1 cellular context compared by ENCODE assay signal in the genomic region with DNA sequence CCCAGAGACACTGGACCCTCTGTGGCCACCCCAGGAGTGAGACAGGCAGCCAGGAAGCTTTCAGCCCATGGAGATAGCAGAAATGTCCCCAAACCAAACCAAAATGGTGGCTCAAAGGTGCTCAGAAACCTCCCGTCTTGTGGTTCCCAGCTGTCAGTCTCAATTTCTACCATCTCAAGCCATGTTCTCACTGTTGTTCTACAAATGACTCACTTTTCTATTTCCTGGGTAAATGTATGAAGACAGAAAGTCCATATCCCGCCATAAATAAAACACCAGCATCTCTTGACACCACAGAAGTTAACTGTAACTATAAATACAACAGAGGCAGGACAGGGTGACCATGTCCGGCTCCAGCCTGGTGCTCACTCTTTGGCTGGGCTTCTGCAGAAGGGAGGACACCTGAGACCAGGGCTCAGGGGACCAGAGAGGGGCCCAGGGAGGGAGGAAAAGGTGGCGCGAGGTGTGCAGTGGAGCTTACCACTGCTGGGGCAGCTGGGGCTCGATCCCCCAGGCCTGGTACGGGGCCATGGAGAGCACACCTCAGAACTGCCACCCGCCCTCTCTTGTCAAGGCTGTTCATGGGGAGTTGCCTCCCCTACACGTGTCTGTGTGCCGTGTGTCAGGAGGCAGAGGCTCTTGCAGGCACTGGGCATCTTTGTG.
TF ChIP-seq lines count a peak whose summit lies in the region.

No MANE protein-coding gene starts in this region.

TF ChIP-seq in GM23338, 12 proteins besides CTCF, POLR2A, EP300 and RAD21 (continued from another document):
- TF ChIP-seq, protein P1, sequence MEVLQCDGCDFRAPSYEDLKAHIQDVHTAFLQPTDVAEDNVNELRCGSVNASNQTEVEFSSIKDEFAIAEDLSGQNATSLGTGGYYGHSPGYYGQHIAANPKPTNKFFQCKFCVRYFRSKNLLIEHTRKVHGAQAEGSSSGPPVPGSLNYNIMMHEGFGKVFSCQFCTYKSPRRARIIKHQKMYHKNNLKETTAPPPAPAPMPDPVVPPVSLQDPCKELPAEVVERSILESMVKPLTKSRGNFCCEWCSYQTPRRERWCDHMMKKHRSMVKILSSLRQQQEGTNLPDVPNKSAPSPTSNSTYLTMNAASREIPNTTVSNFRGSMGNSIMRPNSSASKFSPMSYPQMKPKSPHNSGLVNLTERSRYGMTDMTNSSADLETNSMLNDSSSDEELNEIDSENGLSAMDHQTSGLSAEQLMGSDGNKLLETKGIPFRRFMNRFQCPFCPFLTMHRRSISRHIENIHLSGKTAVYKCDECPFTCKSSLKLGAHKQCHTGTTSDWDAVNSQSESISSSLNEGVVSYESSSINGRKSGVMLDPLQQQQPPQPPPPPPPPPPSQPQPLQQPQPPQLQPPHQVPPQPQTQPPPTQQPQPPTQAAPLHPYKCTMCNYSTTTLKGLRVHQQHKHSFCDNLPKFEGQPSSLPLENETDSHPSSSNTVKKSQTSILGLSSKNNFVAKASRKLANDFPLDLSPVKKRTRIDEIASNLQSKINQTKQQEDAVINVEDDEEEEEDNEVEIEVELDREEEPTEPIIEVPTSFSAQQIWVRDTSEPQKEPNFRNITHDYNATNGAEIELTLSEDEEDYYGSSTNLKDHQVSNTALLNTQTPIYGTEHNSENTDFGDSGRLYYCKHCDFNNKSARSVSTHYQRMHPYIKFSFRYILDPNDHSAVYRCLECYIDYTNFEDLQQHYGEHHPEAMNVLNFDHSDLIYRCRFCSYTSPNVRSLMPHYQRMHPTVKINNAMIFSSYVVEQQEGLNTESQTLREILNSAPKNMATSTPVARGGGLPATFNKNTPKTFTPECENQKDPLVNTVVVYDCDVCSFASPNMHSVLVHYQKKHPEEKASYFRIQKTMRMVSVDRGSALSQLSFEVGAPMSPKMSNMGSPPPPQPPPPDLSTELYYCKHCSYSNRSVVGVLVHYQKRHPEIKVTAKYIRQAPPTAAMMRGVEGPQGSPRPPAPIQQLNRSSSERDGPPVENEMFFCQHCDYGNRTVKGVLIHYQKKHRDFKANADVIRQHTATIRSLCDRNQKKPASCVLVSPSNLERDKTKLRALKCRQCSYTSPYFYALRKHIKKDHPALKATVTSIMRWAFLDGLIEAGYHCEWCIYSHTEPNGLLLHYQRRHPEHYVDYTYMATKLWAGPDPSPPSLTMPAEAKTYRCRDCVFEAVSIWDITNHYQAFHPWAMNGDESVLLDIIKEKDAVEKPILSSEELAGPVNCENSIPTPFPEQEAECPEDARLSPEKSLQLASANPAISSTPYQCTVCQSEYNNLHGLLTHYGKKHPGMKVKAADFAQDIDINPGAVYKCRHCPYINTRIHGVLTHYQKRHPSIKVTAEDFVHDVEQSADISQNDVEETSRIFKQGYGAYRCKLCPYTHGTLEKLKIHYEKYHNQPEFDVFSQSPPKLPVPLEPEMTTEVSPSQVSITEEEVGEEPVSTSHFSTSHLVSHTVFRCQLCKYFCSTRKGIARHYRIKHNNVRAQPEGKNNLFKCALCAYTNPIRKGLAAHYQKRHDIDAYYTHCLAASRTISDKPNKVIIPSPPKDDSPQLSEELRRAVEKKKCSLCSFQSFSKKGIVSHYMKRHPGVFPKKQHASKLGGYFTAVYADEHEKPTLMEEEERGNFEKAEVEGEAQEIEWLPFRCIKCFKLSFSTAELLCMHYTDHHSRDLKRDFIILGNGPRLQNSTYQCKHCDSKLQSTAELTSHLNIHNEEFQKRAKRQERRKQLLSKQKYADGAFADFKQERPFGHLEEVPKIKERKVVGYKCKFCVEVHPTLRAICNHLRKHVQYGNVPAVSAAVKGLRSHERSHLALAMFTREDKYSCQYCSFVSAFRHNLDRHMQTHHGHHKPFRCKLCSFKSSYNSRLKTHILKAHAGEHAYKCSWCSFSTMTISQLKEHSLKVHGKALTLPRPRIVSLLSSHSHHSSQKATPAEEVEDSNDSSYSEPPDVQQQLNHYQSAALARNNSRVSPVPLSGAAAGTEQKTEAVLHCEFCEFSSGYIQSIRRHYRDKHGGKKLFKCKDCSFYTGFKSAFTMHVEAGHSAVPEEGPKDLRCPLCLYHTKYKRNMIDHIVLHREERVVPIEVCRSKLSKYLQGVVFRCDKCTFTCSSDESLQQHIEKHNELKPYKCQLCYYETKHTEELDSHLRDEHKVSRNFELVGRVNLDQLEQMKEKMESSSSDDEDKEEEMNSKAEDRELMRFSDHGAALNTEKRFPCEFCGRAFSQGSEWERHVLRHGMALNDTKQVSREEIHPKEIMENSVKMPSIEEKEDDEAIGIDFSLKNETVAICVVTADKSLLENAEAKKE (CRISPR knock-in tag; IDR thresholded peaks at IDR 0.05) = no peak
- TF ChIP-seq NANOG (IDR thresholded peaks at IDR 0.05; ENCODE audit: borderline replicate concordance) (no peak), STAT1 (IDR thresholded peaks at IDR 0.05; ENCODE audit: unreplicated experiment) (no peak), CREB1 (CRISPR knock-in tag; IDR thresholded peaks at IDR 0.05; ENCODE audit: low read depth) (no peak), JUNB (IDR thresholded peaks at IDR 0.05; ENCODE audit: unreplicated experiment) (no peak), ZNF114 (CRISPR knock-in tag; IDR thresholded peaks at IDR 0.05) (no peak), ZNF331 (CRISPR knock-in tag; IDR thresholded peaks at IDR 0.05; ENCODE audit: low read depth) (no peak), POLR2AphosphoS5 (IDR thresholded peaks at IDR 0.05; ENCODE audit: low read depth) (no peak)
- TF ChIP-seq, protein P2, sequence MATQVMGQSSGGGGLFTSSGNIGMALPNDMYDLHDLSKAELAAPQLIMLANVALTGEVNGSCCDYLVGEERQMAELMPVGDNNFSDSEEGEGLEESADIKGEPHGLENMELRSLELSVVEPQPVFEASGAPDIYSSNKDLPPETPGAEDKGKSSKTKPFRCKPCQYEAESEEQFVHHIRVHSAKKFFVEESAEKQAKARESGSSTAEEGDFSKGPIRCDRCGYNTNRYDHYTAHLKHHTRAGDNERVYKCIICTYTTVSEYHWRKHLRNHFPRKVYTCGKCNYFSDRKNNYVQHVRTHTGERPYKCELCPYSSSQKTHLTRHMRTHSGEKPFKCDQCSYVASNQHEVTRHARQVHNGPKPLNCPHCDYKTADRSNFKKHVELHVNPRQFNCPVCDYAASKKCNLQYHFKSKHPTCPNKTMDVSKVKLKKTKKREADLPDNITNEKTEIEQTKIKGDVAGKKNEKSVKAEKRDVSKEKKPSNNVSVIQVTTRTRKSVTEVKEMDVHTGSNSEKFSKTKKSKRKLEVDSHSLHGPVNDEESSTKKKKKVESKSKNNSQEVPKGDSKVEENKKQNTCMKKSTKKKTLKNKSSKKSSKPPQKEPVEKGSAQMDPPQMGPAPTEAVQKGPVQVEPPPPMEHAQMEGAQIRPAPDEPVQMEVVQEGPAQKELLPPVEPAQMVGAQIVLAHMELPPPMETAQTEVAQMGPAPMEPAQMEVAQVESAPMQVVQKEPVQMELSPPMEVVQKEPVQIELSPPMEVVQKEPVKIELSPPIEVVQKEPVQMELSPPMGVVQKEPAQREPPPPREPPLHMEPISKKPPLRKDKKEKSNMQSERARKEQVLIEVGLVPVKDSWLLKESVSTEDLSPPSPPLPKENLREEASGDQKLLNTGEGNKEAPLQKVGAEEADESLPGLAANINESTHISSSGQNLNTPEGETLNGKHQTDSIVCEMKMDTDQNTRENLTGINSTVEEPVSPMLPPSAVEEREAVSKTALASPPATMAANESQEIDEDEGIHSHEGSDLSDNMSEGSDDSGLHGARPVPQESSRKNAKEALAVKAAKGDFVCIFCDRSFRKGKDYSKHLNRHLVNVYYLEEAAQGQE (IDR thresholded peaks at IDR 0.05; ENCODE audit: unreplicated experiment) = no peak
